In the genomic region with DNA sequence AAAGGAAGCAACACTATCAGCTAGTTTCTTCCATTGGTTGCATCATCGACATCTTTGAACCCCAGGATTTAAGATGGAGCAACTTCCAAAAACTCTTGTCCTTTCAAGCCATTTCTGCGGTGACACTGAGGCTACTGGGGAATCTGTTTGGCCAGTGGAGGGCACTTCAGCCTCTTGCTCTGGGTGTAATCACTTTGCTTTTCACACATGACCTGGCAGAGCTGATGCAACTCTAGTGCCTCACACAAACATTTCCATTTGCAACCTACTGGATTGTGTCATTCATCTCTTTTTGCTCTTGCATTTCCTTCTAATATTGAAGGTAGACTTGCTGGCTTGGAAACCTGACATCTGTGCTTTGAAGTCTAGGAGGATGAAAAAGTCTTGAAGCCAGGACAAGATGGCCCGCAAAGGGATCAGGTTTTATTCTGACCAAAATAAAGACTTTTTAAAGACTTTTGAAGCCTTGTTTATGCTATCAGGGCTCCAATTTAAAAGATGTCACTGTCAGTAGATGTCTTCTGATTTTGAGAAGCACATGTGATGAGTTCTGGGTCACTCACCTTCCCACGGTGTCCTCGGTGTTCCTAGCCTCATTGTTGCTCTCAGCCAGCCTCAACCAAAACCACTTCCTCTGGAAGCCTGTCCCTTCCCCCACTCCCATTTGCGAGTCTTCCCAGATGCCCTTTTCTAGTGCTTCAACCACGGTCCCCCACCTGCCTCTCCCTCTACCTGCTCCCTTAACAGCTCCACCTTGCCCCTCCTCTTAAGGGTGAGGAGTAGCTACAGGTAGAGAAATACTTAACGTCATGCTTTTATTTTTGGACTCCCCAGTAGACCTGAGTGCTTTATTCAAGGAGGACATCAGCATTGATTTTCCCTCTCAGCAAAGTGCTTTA, we compare ENCODE assay signal across 8 cellular contexts.
DNase-seq lines count a peak whose midpoint lies in the region; ATAC-seq and TF ChIP-seq lines count a peak whose summit lies in the region.

No MANE protein-coding gene starts in this region.

- H3K27me3 ChIP-seq in aorta (ENCODE audit: control insufficient read depth in 1 of 2, insufficient read depth in 2 of 2, low read length in 1 of 2), result no peaks in the 10 kb centered on the region

- no peaks in the 10 kb centered on the region for H3K9me3 ChIP-seq in aorta (ENCODE audit: control insufficient read depth, low read length)

- no peaks in the 10 kb centered on the region for H3K36me3 ChIP-seq in aorta (ENCODE audit: control insufficient read depth in 1 of 2, insufficient read depth in 2 of 2, low read length in 1 of 2)

- 87% methylated on average over 8 of the region's 8 CpGs for WGBS in aorta, 2 donors

- CTCF ChIA-PET in HEK293T (lab: Yijun Ruan, JAX), result interaction anchor here (0.6 to 1.5 kb wide), 4 partner anchors 10 to 287 kb away, joined by 3 to 7 read pairs (median 4); no protein-coding TSS in a partner anchor

- H3K4me3 ChIP-seq in aorta (ENCODE audit: low read length in 2 of 2), result no peak overlapping the region

- DNase-seq in EH (ENCODE audit: low read depth) (peak; percentile 91), HEK293T (ENCODE audit: extremely low spot score) (peak; percentile 44), NCI-H2196 treated with DMSO at 0.1 percent for 48 hours (lab: John Stamatoyannopoulos, UW; ENCODE audit: unreplicated experiment) (peak; percentile 86), brain pericyte (ENCODE audit: low read depth, low spot score) (peak; percentile 34), kidney tubule cell (ENCODE audit: low spot score) (peak; percentile 92), aorta (peak; percentile 70 to 72), D341Med (ENCODE audit: low spot score) (no peak)
- DNase-seq in activated naive CD4-positive, alpha-beta T cell treated with anti-CD3 and anti-CD28 coated beads, Interleukin-2, amount 50 U/mL, for 16 hours, result no peak

- no peak overlapping the region for H3K27ac ChIP-seq in aorta (ENCODE audit: low read depth in 1 of 2, low read length in 2 of 2)

- ATAC-seq in aorta (ENCODE audit: low FRiP score), result peak; percentile 80

- peaks cover 4 to 10% of the 10 kb centered on the region in 2 donors for H3K4me1 ChIP-seq in aorta (ENCODE audit: control insufficient read depth in 1 of 2, insufficient read depth in 2 of 2, low read length in 2 of 2)

- POLR2A ChIA-PET in HEK293T (lab: Yijun Ruan, JAX), result no interaction called here

- intact Hi-C loops in aorta (cut with DNase I), result loop anchor here in 1 of 2 donors (5.0 kb wide), 1 partner anchor 120 kb away; no protein-coding TSS in a partner anchor

TF ChIP-seq in HEK293T, 16 proteins besides CTCF, POLR2A, EP300 and RAD21:
- no peak for TF ChIP-seq ELF4 (IDR thresholded peaks at IDR 0.05)
- TF ChIP-seq NFRKB (IDR thresholded peaks at IDR 0.05), result no peak
- TF ChIP-seq FOXA1 (IDR thresholded peaks at IDR 0.05), result no peak

Comparison
In these comparisons a context has a peak if more than half of its experiments do, and no peak if none do; other contexts are left out.
1. DNase-seq: peak in EH (single experiment), HEK293T (single experiment), NCI-H2196 treated with DMSO at 0.1 percent for 48 hours (single experiment), brain pericyte (single experiment), kidney tubule cell (single experiment) and aorta (2 of 2); none in D341Med (single experiment) and activated naive CD4-positive, alpha-beta T cell treated with anti-CD3 and anti-CD28 coated beads, Interleukin-2, amount 50 U/mL, for 16 hours (single experiment).